ENCODE assay signal across 11 cellular contexts in the genomic region with DNA sequence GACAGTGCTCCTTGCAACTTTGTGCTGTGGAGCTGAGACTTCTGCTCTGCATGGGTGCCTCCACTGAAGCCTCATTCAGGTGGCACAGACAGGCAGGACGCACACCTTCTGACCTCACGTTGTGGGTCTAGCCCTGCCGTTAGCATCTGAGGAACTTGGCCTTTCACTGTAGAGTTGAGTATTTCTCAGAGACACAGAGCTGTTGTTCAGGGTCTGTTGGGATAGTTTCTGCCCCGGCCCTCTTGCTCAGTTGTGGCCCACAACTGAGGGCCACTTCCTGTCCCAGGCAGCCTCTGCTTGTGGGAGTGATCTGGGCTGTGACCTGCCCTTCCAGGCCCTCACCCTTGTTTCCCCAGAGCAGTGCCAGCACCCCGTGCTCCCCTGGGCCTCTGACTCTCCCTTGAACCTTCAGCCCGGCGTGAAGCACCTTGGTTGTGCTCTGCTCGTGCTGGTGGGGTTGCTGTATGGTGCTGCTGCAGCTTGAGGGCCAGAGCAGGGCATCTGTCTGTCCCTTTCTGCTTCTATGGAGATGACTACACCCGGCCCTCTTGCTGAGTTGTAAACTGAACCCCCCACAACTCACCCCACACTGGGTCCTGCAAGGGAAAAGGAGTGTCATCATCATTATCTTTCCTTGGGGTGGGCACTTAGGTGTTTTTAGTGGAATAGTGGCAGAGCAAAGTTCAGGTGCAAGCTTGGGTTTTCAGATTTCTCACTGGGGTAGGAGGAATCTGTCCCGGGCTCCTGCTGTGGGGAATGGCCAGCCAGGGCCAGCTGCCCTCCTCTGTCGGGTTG. TPM values are rescaled to one million over a fixed set of nuclear protein-coding genes. Genes with fewer than 3 reads are reported as not detected.
DNase-seq lines count a peak whose midpoint lies in the region; ATAC-seq and TF ChIP-seq lines count a peak whose summit lies in the region.
"Had no signal": no experiment of that assay in that cellular context is flagged by ENCODE, and none has a peak within 500 bp of the region (broad histone marks: within the 10 kb centered on the region; RNA-seq: fewer than 3 reads in every experiment).

No MANE protein-coding gene starts in this region.

- WGBS in ovary, 3 donors = 64 to 72% (median 66%) methylated on average over 11 of the region's 11 CpGs

- no peak overlapping the region for H2AFZ ChIP-seq in OCI-LY7 (ENCODE audit: low read length)

- ATAC-seq in CD4-positive, CD25-positive, alpha-beta regulatory T cell (ENCODE audit: low read depth in 2 of 2) = peak; percentile 39 to 44
- ATAC-seq in GM19395 (IDR thresholded peaks at IDR 0.05; ENCODE audit: unreplicated experiment) (peak; percentile 67), HG02970 (IDR thresholded peaks at IDR 0.05; ENCODE audit: low FRiP score, unreplicated experiment) (no peak)

- TF ChIP-seq EP300 in ovary (IDR thresholded peaks at IDR 0.05) = no peak

- CTCF ChIA-PET in OCI-LY7 (lab: Charles Lee; ENCODE audit: unreplicated experiment) = no interaction called here

- H3K79me2 ChIP-seq in OCI-LY7 (ENCODE audit: insufficient read depth, low read depth, low read length) = no peaks in the 10 kb centered on the region

- peak overlapping the region; percentile 33 for H3K27ac ChIP-seq in CD4-positive, CD25-positive, alpha-beta regulatory T cell (ENCODE audit: insufficient read depth, low read length, poor library complexity, severe bottlenecking)
- H3K27ac ChIP-seq in OCI-LY7 (ENCODE audit: low read depth, low read length, poor library complexity, severe bottlenecking) (no peak overlapping the region), ovary (no peak overlapping the region)

- no peak for TF ChIP-seq POLR2A in ovary (IDR thresholded peaks at IDR 0.05)

- H3K36me3 ChIP-seq in CD4-positive, CD25-positive, alpha-beta regulatory T cell (ENCODE audit: control insufficient read depth, insufficient read depth, low read length) = no peaks in the 10 kb centered on the region
- no peaks in the 10 kb centered on the region for H3K36me3 ChIP-seq in OCI-LY7 (ENCODE audit: insufficient read depth, low read length)
- H3K36me3 ChIP-seq in ovary = no peaks in the 10 kb centered on the region

- no peaks in the 10 kb centered on the region for H3K27me3 ChIP-seq in CD4-positive, CD25-positive, alpha-beta regulatory T cell (ENCODE audit: control insufficient read depth, insufficient read depth, low read length)
- no peaks in the 10 kb centered on the region for H3K27me3 ChIP-seq in ovary

- peaks cover 13 to 92% (median 69%) of the 10 kb centered on the region in 4 donors for H3K4me1 Mint-ChIP-seq in CD4-positive, CD25-positive, alpha-beta regulatory T cell
- peaks cover 82 to 91% of the 10 kb centered on the region in 2 donors for H3K4me1 Mint-ChIP-seq in immature natural killer cell

- H3K4me1 ChIP-seq in CD4-positive, CD25-positive, alpha-beta regulatory T cell (ENCODE audit: control insufficient read depth, insufficient read depth, low read length, poor library complexity, severe bottlenecking) = peaks cover 66% of the 10 kb centered on the region
- peaks cover 13% of the 10 kb centered on the region for H3K4me1 ChIP-seq in OCI-LY7 (ENCODE audit: insufficient read depth, low read length, poor library complexity, severe bottlenecking)
- H3K4me1 ChIP-seq in ovary (ENCODE audit: insufficient read depth) = peaks cover 11% of the 10 kb centered on the region

- H3K4me2 ChIP-seq in OCI-LY7 (ENCODE audit: low read length) = peak overlapping the region; percentile 18; the same call in 1 of the 2 replicates

- peaks cover 3% of the 10 kb centered on the region; the same call in 1 of the 2 replicates for H4K20me1 ChIP-seq in OCI-LY7 (ENCODE audit: insufficient read depth, low read length)

- POLR2A ChIA-PET in OCI-LY7 (lab: Charles Lee) = interaction anchor here (0.9 kb wide), 1 partner anchor 11 kb away, joined by 3 read pairs; no protein-coding TSS in a partner anchor

- H3K9me3 ChIP-seq in CD4-positive, CD25-positive, alpha-beta regulatory T cell (ENCODE audit: control insufficient read depth in 2 of 2, low read length in 2 of 2) = no peaks in the 10 kb centered on the region
- H3K9me3 ChIP-seq in OCI-LY7 (ENCODE audit: low read length) (no peaks in the 10 kb centered on the region), ovary (no peaks in the 10 kb centered on the region)

- H3K4me3 ChIP-seq in CD4-positive, CD25-positive, alpha-beta regulatory T cell (ENCODE audit: low read depth, low read length) = peak overlapping the region; percentile 47
- H3K4me3 ChIP-seq in OCI-LY7 (ENCODE audit: low read depth, low read length, poor library complexity, severe bottlenecking) (no peak overlapping the region), ovary (no peak overlapping the region)

- no peaks in the 10 kb centered on the region for H3K27me3 Mint-ChIP-seq in CD4-positive, CD25-positive, alpha-beta regulatory T cell
- peaks cover 0 to 9% (median 3%) of the 10 kb centered on the region in 3 donors for H3K27me3 Mint-ChIP-seq in immature natural killer cell (ENCODE audit: low read depth in 3 of 3)
- H3K27me3 Mint-ChIP-seq: dendritic cell treated with granulocyte-macrophage colony-stimulating factor and Interleukin-4, amounts not matched to agents 40 ng/mL and 50 ng/mL, for 4 days had no signal

- H3K36me3 Mint-ChIP-seq in CD4-positive, CD25-positive, alpha-beta regulatory T cell = no peaks in the 10 kb centered on the region
- peaks cover 0 to 4% (median 3%) of the 10 kb centered on the region in 3 donors for H3K36me3 Mint-ChIP-seq in immature natural killer cell

- peak overlapping the region; percentile 89 to 92 (median 92) for H3K27ac Mint-ChIP-seq in CD4-positive, CD25-positive, alpha-beta regulatory T cell
- peak overlapping the region; percentile 88 to 96 (median 92) for H3K27ac Mint-ChIP-seq in immature natural killer cell
- H3K27ac Mint-ChIP-seq: dendritic cell treated with granulocyte-macrophage colony-stimulating factor and Interleukin-4, amounts not matched to agents 40 ng/mL and 50 ng/mL, for 4 days had no signal

- TF ChIP-seq CTCF in OCI-LY7 (conservative IDR thresholded peaks at IDR 0.05; ENCODE audit: low read length) (no peak), ovary (IDR thresholded peaks at IDR 0.05) (no peak)

- peak overlapping the region; percentile 77 to 81 (median 78) for H3K4me3 Mint-ChIP-seq in CD4-positive, CD25-positive, alpha-beta regulatory T cell
- H3K4me3 Mint-ChIP-seq in immature natural killer cell = peak overlapping the region; percentile 81 to 92 (median 83)
- H3K4me3 Mint-ChIP-seq: dendritic cell treated with granulocyte-macrophage colony-stimulating factor and Interleukin-4, amounts not matched to agents 40 ng/mL and 50 ng/mL, for 4 days had no signal

- intact Hi-C loops in OCI-LY7 (cut with micrococcal nuclease; ENCODE audit: unreplicated experiment) (no loop called here), ovary (cut with DNase I) (no loop called here)

- no peaks in the 10 kb centered on the region for H3K9me2 ChIP-seq in OCI-LY7 (ENCODE audit: insufficient read depth, low read length)

- no peaks in the 10 kb centered on the region for H3K9me3 Mint-ChIP-seq in CD4-positive, CD25-positive, alpha-beta regulatory T cell
- H3K9me3 Mint-ChIP-seq in immature natural killer cell = no peaks in the 10 kb centered on the region
- H3K9me3 Mint-ChIP-seq: dendritic cell treated with granulocyte-macrophage colony-stimulating factor and Interleukin-4, amounts not matched to agents 40 ng/mL and 50 ng/mL, for 4 days had no signal

- no TSS peak for BruUV-seq in OCI-LY7 (replicated peaks; lab: Mats Ljungman, UMichigan)

- DNase-seq in CD4-positive, CD25-positive, alpha-beta regulatory T cell = peak in 1 of 3 donors; percentile 51
- DNase-seq in OCI-LY7 (ENCODE audit: low spot score) (peak; percentile 39), immature natural killer cell (peak in 2 of 3 donors; percentile 28), NCI-H82 (lab: John Stamatoyannopoulos, UW) (no peak), HT-29 (ENCODE audit: low spot score) (no peak), ovary (no peak)
- DNase-seq: C1 segment of cervical spinal cord, KG1 had no signal

RNA-seq across cellular contexts. Expression of a gene that starts 11.7 kb away (rescaled TPM):
- 32.9 TPM for total RNA-seq in CD4-positive, CD25-positive, alpha-beta regulatory T cell
- 1 to 10 TPM; 1.3 to 1.6 (median 1.5) TPM for polyA plus RNA-seq in CD4-positive, CD25-positive, alpha-beta regulatory T cell
- 14.6 and 15.0 TPM in 2 replicates for total RNA-seq in OCI-LY7 (2014; rRNA removed; shearing (Covaris generic))
- total RNA-seq in OCI-LY7 (2022) = 22.3 TPM in 2 replicates
- polyA plus RNA-seq in immature natural killer cell = 1 to 10 TPM; 2.1 to 6.1 (median 3.4) TPM
- 26.6 and 26.7 TPM in 2 replicates for total RNA-seq in HT-29 (2014; rRNA removed; shearing (Covaris generic))
- 10 to 100 TPM; 16.0 to 67.3 (median 45.7) TPM for total RNA-seq in ovary
- polyA plus RNA-seq in ovary = 10 to 100 TPM; 14.8 to 21.2 TPM

RNA-seq across cellular contexts. Expression of a gene that starts 18.3 kb away (rescaled TPM):
- 6.3 TPM for total RNA-seq in CD4-positive, CD25-positive, alpha-beta regulatory T cell
- polyA plus RNA-seq in CD4-positive, CD25-positive, alpha-beta regulatory T cell = 1 to 10 TPM; 1.1 to 2.0 (median 1.4) TPM
- 5.6 and 7.3 TPM in 2 replicates for total RNA-seq in OCI-LY7 (2014; rRNA removed; shearing (Covaris generic))
- total RNA-seq in OCI-LY7 (2022) (13.6 and 15.3 TPM in 2 replicates), ovary (10 to 100 TPM in 6 of 7 donors, 1 to 10 TPM in 1; 8.2 to 28.3 (median 23.8) TPM)
- polyA plus RNA-seq in immature natural killer cell (1 to 10 TPM; 1.9 to 3.6 (median 3.3) TPM), ovary (10 to 100 TPM; 19.9 to 25.8 TPM)
- total RNA-seq in HT-29 (2014; rRNA removed; shearing (Covaris generic)) = 8.6 and 9.0 TPM in 2 replicates

RNA-seq across cellular contexts. Expression of a gene that starts 46.9 kb away (rescaled TPM):
- 40.2 TPM for total RNA-seq in CD4-positive, CD25-positive, alpha-beta regulatory T cell
- polyA plus RNA-seq in CD4-positive, CD25-positive, alpha-beta regulatory T cell = 10 to 100 TPM; 25.0 to 36.3 (median 32.4) TPM
- total RNA-seq in OCI-LY7 (2014; rRNA removed; shearing (Covaris generic)) = 16.4 and 20.6 TPM in 2 replicates
- total RNA-seq in OCI-LY7 (2022) (57.2 and 67.3 TPM in 2 replicates), ovary (100 to 1,000 TPM in 1 of 7 donors, 10 to 100 TPM in 6; 51.5 to 105 (median 91.7) TPM)
- polyA plus RNA-seq in immature natural killer cell (10 to 100 TPM; 41.8 to 63.0 (median 60.6) TPM), ovary (10 to 100 TPM; 53.2 to 98.4 TPM)
- total RNA-seq in HT-29 (2014; rRNA removed; shearing (Covaris generic)) = 38.8 and 44.6 TPM in 2 replicates

Comparison
In these comparisons a context has a peak if more than half of its experiments do, and no peak if none do; other contexts are left out.
1. DNase-seq: peak in OCI-LY7 (single experiment) and immature natural killer cell (2 of 3); none in NCI-H82 (single experiment), HT-29 (single experiment) and ovary (0 of 5).